ENCODE assay signal across 8 cellular contexts in the genomic region with DNA sequence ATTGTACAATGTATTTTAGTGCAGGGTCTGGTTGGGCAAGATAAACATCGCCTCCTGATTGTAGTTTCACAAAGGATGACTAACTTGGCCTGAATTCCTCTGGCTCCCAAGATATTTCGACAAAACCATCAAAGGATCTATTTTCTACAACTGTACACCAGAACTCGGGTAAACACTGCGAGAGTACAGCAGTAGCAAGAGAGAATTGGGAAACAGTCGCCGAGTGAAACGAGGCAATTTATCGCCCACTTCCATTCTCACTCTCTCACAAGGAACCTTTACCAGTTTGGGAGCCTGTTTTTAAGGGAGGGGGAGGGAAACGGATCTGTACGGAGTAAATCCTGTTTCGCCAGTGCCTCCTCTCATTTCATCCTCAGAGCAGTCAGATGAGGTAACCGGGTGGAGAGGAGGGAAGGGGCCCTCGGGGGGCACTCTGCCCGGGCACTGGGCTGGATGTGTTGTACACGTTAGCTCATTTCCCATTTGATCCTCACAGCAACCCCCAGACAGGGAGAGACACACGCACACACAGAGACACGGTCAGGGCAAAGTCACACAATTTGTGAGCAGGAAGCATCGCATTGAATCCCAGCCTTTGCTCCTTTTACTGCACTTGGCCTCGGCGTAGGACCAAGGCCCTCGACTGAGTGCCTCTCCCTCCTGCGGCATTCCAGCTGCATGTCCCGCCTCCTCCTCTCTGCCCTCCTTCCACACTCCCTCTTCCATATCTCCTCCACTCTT.
DNase-seq lines count a peak whose midpoint lies in the region; ATAC-seq, FAIRE-seq and TF ChIP-seq lines count a peak whose summit lies in the region.

No MANE protein-coding gene starts in this region.

- no peak overlapping the region for H2BK12ac ChIP-seq in neuronal stem cell (ENCODE audit: low read length)

- no peaks in the 10 kb centered on the region for H3K27me3 Mint-ChIP-seq in Calu3 (ENCODE audit: unreplicated experiment)

- H3K4ac ChIP-seq in neuronal stem cell (ENCODE audit: low read length): no peak overlapping the region

- CTCF ChIA-PET in Calu3 (lab: Charles Lee) (interaction anchor here (0.6 to 1.3 kb wide), 3 partner anchors 16 to 198 kb away, joined by 3 to 5 read pairs (median 3); no protein-coding TSS in a partner anchor), RWPE1 (lab: Yijun Ruan, JAX) (no interaction called here)

- H3K4me1 ChIP-seq in esophagus (ENCODE audit: control insufficient read depth in 2 of 2, insufficient read depth in 2 of 2, low read length in 1 of 2) (peaks cover 0 to 6% of the 10 kb centered on the region in 2 donors), neuronal stem cell (ENCODE audit: control insufficient read depth in 2 of 2, insufficient read depth in 1 of 2, low read depth in 1 of 2, low read length in 2 of 2) (peaks cover 0 to 6% of the 10 kb centered on the region in 2 donors), kidney (ENCODE audit: control insufficient read depth in 1 of 2, insufficient read depth in 1 of 2, low read depth in 1 of 2, low read length in 2 of 2) (peaks cover 8% of the 10 kb centered on the region in 2 donors)

- H3K4me3 ChIP-seq in esophagus (ENCODE audit: low read depth in 1 of 2, low read length in 2 of 2) (no peak overlapping the region), neuronal stem cell (ENCODE audit: low read length in 2 of 2) (no peak overlapping the region), kidney (ENCODE audit: low read length in 2 of 2) (no peak overlapping the region)

- H3K23ac ChIP-seq in neuronal stem cell (ENCODE audit: low read depth, low read length, poor library complexity): no peak overlapping the region

- no peak for TF ChIP-seq CTCF in Calu3 (IDR thresholded peaks at IDR 0.05; ENCODE audit: unreplicated experiment)
- no peak for TF ChIP-seq CTCF in RWPE1 (conservative IDR thresholded peaks at IDR 0.05; ENCODE audit: low read depth)
- TF ChIP-seq CTCF in kidney (IDR thresholded peaks at IDR 0.05; ENCODE audit: borderline replicate concordance, extremely low read depth, insufficient read depth): no peak

- no peak overlapping the region for H4K8ac ChIP-seq in neuronal stem cell (ENCODE audit: low read depth, low read length)

- H2AFZ ChIP-seq in neuronal stem cell (ENCODE audit: low read length): peak overlapping the region; percentile 50

- WGBS in esophagus, 2 donors: 40 to 51% methylated on average over 23 of the region's 23 CpGs
- no CpG with 5 or more reads among the region's 23 CpGs for WGBS in neuronal stem cell (ENCODE audit: extremely low coverage in 2 of 2, insufficient read length in 2 of 2, insufficient replicate concordance in 1 of 2), 2 donors

- H3K9me3 Mint-ChIP-seq in Calu3 (ENCODE audit: low read depth, unreplicated experiment): no peaks in the 10 kb centered on the region

- H3K79me1 ChIP-seq in neuronal stem cell (ENCODE audit: low read depth, low read length): no peaks in the 10 kb centered on the region

- FAIRE-seq in kidney (lab: Jason Lieb, UNC): no peak

- ATAC-seq in HG02973 (IDR thresholded peaks at IDR 0.05; ENCODE audit: unreplicated experiment): no peak

- no peak overlapping the region for H2BK120ac ChIP-seq in neuronal stem cell (ENCODE audit: low read depth, low read length)

- peak overlapping the region; percentile 40 for H3K4me3 Mint-ChIP-seq in Calu3 (ENCODE audit: low read depth, unreplicated experiment)

- DNase-seq in Calu3 (peak; percentile 30), RWPE1 (ENCODE audit: low spot score) (peak; percentile 29), neuronal stem cell (ENCODE audit: low spot score) (no peak), kidney (no peak), GDM1 (lab: John Stamatoyannopoulos, UW) (no peak), GM19240 (ENCODE audit: insufficient read length, low spot score) (no peak)

- no peak overlapping the region for H2BK15ac ChIP-seq in neuronal stem cell (ENCODE audit: low read length)

- no TSS peak for BruUV-seq in Calu3 (replicated peaks; lab: Mats Ljungman, UMichigan)

- H3K9me3 ChIP-seq in esophagus (ENCODE audit: control insufficient read depth in 2 of 2, insufficient read depth in 1 of 2, low read depth in 1 of 2, low read length in 1 of 2) (no peaks in the 10 kb centered on the region), neuronal stem cell (replicated peaks in 1 of 2; ENCODE audit: control insufficient read depth in 2 of 2, insufficient read depth in 1 of 2, low read depth in 1 of 2, low read length in 2 of 2) (no peaks in the 10 kb centered on the region), kidney (ENCODE audit: control insufficient read depth in 1 of 2, low read length in 2 of 2) (no peaks in the 10 kb centered on the region)

- H3K4me2 ChIP-seq in neuronal stem cell (ENCODE audit: insufficient read depth, low read length, poor library complexity, severe bottlenecking): no peak overlapping the region

- H3K4me1 Mint-ChIP-seq in Calu3 (ENCODE audit: low read depth, unreplicated experiment): peaks cover 36% of the 10 kb centered on the region

- H3K36me3 ChIP-seq in esophagus (ENCODE audit: control insufficient read depth in 2 of 2, insufficient read depth in 2 of 2, low read length in 1 of 2) (no peaks in the 10 kb centered on the region), neuronal stem cell (replicated peaks in 1 of 2; ENCODE audit: control insufficient read depth in 2 of 2, insufficient read depth in 2 of 2, low read length in 2 of 2) (no peaks in the 10 kb centered on the region), kidney (ENCODE audit: control insufficient read depth in 1 of 2, insufficient read depth in 2 of 2, low read length in 2 of 2) (no peaks in the 10 kb centered on the region)

- intact Hi-C loops in Calu3 (cut with micrococcal nuclease; ENCODE audit: unreplicated experiment): no loop called here
- intact Hi-C loops in kidney (cut with DNase I): no loop called here

- H3K27ac ChIP-seq in RWPE1: peak overlapping the region; percentile 39
- H3K27ac ChIP-seq in esophagus (ENCODE audit: low read depth in 2 of 2, low read length in 1 of 2): peak overlapping the region; percentile 22 to 49
- H3K27ac ChIP-seq in neuronal stem cell (replicated peaks; ENCODE audit: low read length): no peak overlapping the region
- H3K27ac ChIP-seq in kidney (ENCODE audit: low read depth in 2 of 2, low read length in 2 of 2): no peak overlapping the region

- H4K91ac ChIP-seq in neuronal stem cell (ENCODE audit: low read depth, low read length, poor library complexity): no peak overlapping the region

- H3K27me3 ChIP-seq in esophagus (ENCODE audit: control insufficient read depth in 1 of 2, insufficient read depth in 2 of 2, low read length in 2 of 2) (no peaks in the 10 kb centered on the region), neuronal stem cell (ENCODE audit: control insufficient read depth in 3 of 3, insufficient read depth in 3 of 3, low read depth in 1 of 3, low read length in 3 of 3) (no peaks in the 10 kb centered on the region)

- POLR2A ChIA-PET in RWPE1 (lab: Yijun Ruan, JAX; ENCODE audit: low non-redundant PET): no interaction called here

- H2AK5ac ChIP-seq in neuronal stem cell (ENCODE audit: low read depth, low read length): no peak overlapping the region

- H3K27ac Mint-ChIP-seq in Calu3 (ENCODE audit: unreplicated experiment): peak overlapping the region; percentile 72

- H3K9ac ChIP-seq in neuronal stem cell (ENCODE audit: low read depth, low read length, poor library complexity) (peak overlapping the region; percentile 50), kidney (ENCODE audit: low read length in 2 of 2) (no peak overlapping the region)

- H2BK5ac ChIP-seq in neuronal stem cell (ENCODE audit: low read length): no peak overlapping the region

- H3K36me3 Mint-ChIP-seq in Calu3 (ENCODE audit: insufficient read depth, unreplicated experiment): peaks cover 4% of the 10 kb centered on the region

- H3K18ac ChIP-seq in neuronal stem cell (ENCODE audit: low read length): peak overlapping the region; percentile 17

- H3K14ac ChIP-seq in neuronal stem cell (ENCODE audit: low read length): no peak overlapping the region

Comparison
In these comparisons a context has a peak if more than half of its experiments do, and no peak if none do; other contexts are left out.
1. DNase-seq: peak in Calu3 (single experiment) and RWPE1 (single experiment); none in neuronal stem cell (single experiment), kidney (single experiment), GDM1 (single experiment) and GM19240 (single experiment).
2. H3K27ac ChIP-seq: peak in RWPE1 (single experiment) and esophagus (2 of 2); none in neuronal stem cell (single experiment) and kidney (0 of 2).